7 cellular contexts compared by ENCODE assay signal in genomic region chr22:11037814-11038213, GRCh38.
DNase-seq lines count a peak whose midpoint lies in the region; ATAC-seq and TF ChIP-seq lines count a peak whose summit lies in the region.
"Not testable (repeated sequence)": the region's sequence is repeated elsewhere in the genome, so short reads cannot be mapped to it uniquely, and the experiment has no call there.

No MANE protein-coding gene starts in this region.

- H3K9me3 ChIP-seq in endodermal cell (ENCODE audit: control insufficient read depth, low read length), result peaks cover 80% of the 10 kb centered on the region
- H3K9me3 ChIP-seq in right atrium auricular region, result peaks cover 0 to 60% of the 10 kb centered on the region in 2 donors

- not testable (repeated sequence) for H3K27me3 Mint-ChIP-seq in activated CD8-positive, alpha-beta T cell treated with anti-CD3 and anti-CD28 coated beads, Interleukin-2, amount 10 ng/mL, durations not matched to agents 7 days and 5 days (ENCODE audit: low read depth); endodermal cell (ENCODE audit: insufficient read depth); osteocyte (ENCODE audit: unreplicated experiment)

- H3K4me1 Mint-ChIP-seq in activated CD8-positive, alpha-beta T cell treated with anti-CD3 and anti-CD28 coated beads, Interleukin-2, amount 10 ng/mL, durations not matched to agents 7 days and 5 days (ENCODE audit: low read depth); endodermal cell; osteocyte (ENCODE audit: unreplicated experiment): not testable (repeated sequence)

- DNase-seq in D341Med (ENCODE audit: low spot score), result peak; percentile 14
- DNase-seq in activated CD8-positive, alpha-beta T cell treated with anti-CD3 and anti-CD28 coated beads, Interleukin-2, amount 10 ng/mL, durations not matched to agents 7 days and 5 days, result peak; percentile 19
- DNase-seq in endodermal cell, result peak; percentile 37
- DNase-seq in right atrium auricular region (ENCODE audit: low spot score), result peak; percentile 60
- peak; percentile 53 for DNase-seq in islet precursor cell
- peak; percentile 88 for DNase-seq in osteocyte (ENCODE audit: extremely low spot score, unreplicated experiment)
- peak; percentile 46 for DNase-seq in ureter (ENCODE audit: low spot score)

- H3K9me3 Mint-ChIP-seq in activated CD8-positive, alpha-beta T cell treated with anti-CD3 and anti-CD28 coated beads, Interleukin-2, amount 10 ng/mL, durations not matched to agents 7 days and 5 days (ENCODE audit: insufficient read depth), result peaks cover 69% of the 10 kb centered on the region
- peaks cover 96% of the 10 kb centered on the region for H3K9me3 Mint-ChIP-seq in endodermal cell
- peaks cover 49% of the 10 kb centered on the region for H3K9me3 Mint-ChIP-seq in osteocyte (ENCODE audit: unreplicated experiment)

- H3K27me3 ChIP-seq in endodermal cell (ENCODE audit: control insufficient read depth, insufficient read depth, low read length, poor library complexity, severe bottlenecking); right atrium auricular region: not testable (repeated sequence)

- not testable (repeated sequence) for H3K27ac Mint-ChIP-seq in activated CD8-positive, alpha-beta T cell treated with anti-CD3 and anti-CD28 coated beads, Interleukin-2, amount 10 ng/mL, durations not matched to agents 7 days and 5 days; endodermal cell; osteocyte (ENCODE audit: unreplicated experiment)

- WGBS in endodermal cell (ENCODE audit: insufficient coverage in 1 of 2, insufficient read length in 1 of 2), 2 experiments, result 46% methylated on average over 2 of the region's 2 CpGs; no CpG with 5 or more reads in 1 of the 2 experiments

- CTCF ChIA-PET in activated CD8-positive, alpha-beta T cell treated with anti-CD3 and anti-CD28 coated beads, Interleukin-2, amount 10 ng/mL, durations not matched to agents 7 days and 5 days (lab: Charles Lee), result not testable (repeated sequence)

- H3K27ac ChIP-seq in endodermal cell (ENCODE audit: low read depth, low read length); right atrium auricular region: not testable (repeated sequence)

- TF ChIP-seq CTCF in endodermal cell (conservative IDR thresholded peaks at IDR 0.05); right atrium auricular region (IDR thresholded peaks at IDR 0.05); osteocyte (IDR thresholded peaks at IDR 0.05): not testable (repeated sequence)

- not testable (repeated sequence) for H3K36me3 ChIP-seq in endodermal cell (ENCODE audit: control insufficient read depth, insufficient read depth, low read length); right atrium auricular region

- POLR2A ChIA-PET in activated CD8-positive, alpha-beta T cell treated with anti-CD3 and anti-CD28 coated beads, Interleukin-2, amount 10 ng/mL, durations not matched to agents 7 days and 5 days (lab: Charles Lee), result not testable (repeated sequence)

- H3K4me3 Mint-ChIP-seq in activated CD8-positive, alpha-beta T cell treated with anti-CD3 and anti-CD28 coated beads, Interleukin-2, amount 10 ng/mL, durations not matched to agents 7 days and 5 days; endodermal cell; osteocyte (ENCODE audit: unreplicated experiment): not testable (repeated sequence)

- peaks cover 11% of the 10 kb centered on the region for H3K36me3 Mint-ChIP-seq in activated CD8-positive, alpha-beta T cell treated with anti-CD3 and anti-CD28 coated beads, Interleukin-2, amount 10 ng/mL, durations not matched to agents 7 days and 5 days (ENCODE audit: low read depth)
- H3K36me3 Mint-ChIP-seq in endodermal cell (ENCODE audit: low read depth), result peaks cover 15% of the 10 kb centered on the region
- H3K36me3 Mint-ChIP-seq in osteocyte (ENCODE audit: unreplicated experiment), result not testable (repeated sequence)

- not testable (repeated sequence) for ATAC-seq in activated CD8-positive, alpha-beta T cell treated with anti-CD3 and anti-CD28 coated beads, Interleukin-2, amount 10 ng/mL, durations not matched to agents 7 days and 5 days

- H3K4me1 ChIP-seq in endodermal cell (ENCODE audit: control insufficient read depth, insufficient read depth, low read length); right atrium auricular region: not testable (repeated sequence)

- peak overlapping the region; percentile 43 for H3K4me3 ChIP-seq in endodermal cell (ENCODE audit: low read length)
- not testable (repeated sequence) for H3K4me3 ChIP-seq in right atrium auricular region

- not testable (repeated sequence) for H3K9ac ChIP-seq in endodermal cell (ENCODE audit: extremely low read depth, low read length, poor library complexity, severe bottlenecking)

Comparison
In these comparisons a context has a peak if more than half of its experiments do, and no peak if none do; other contexts are left out.
1. DNase-seq: peak in every context shown above with its lines; median percentile 88 in osteocyte; 60 in right atrium auricular region; 53 in islet precursor cell; 46 in ureter; 37 in endodermal cell; 19 in activated CD8-positive, alpha-beta T cell treated with anti-CD3 and anti-CD28 coated beads, Interleukin-2, amount 10 ng/mL, durations not matched to agents 7 days and 5 days; 14 in D341Med.